1 cellular context compared by ENCODE assay signal in the genomic region with DNA sequence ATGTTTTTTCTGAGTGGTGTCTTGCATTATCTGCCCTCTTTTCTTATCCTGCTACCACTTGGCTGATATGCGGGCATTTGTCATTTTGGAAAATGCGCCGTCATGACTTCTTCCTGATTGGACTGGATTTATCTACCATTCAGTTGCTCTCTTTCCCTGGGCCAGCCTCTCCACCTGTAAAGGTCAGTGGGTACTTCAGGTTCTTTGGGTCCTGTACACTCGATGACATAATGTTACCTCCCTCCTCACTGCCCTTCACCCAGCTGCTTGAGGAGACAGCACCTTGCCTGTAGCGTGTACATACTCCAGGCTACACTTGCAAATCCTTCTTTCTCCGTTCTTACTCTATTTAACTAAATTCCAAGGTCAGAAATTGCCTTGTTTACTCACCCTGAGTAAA.
A peak's percentile ranks its signal among the peaks of the same experiment; 100 is the strongest.
TF ChIP-seq lines count a peak whose summit lies in the region.

No MANE protein-coding gene starts in this region.

TF ChIP-seq in K562, 482 proteins besides CTCF, POLR2A, EP300 and RAD21 (continued from another document):
- TF ChIP-seq, protein P1, sequence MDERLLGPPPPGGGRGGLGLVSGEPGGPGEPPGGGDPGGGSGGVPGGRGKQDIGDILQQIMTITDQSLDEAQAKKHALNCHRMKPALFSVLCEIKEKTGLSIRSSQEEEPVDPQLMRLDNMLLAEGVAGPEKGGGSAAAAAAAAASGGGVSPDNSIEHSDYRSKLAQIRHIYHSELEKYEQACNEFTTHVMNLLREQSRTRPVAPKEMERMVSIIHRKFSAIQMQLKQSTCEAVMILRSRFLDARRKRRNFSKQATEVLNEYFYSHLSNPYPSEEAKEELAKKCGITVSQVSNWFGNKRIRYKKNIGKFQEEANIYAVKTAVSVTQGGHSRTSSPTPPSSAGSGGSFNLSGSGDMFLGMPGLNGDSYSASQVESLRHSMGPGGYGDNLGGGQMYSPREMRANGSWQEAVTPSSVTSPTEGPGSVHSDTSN (CRISPR knock-in tag; IDR thresholded peaks at IDR 0.05; ENCODE audit: low read depth) = no peak
- TF ChIP-seq, protein P1 (tag; conservative IDR thresholded peaks at IDR 0.05; ENCODE audit: low read depth) = 0 out of 2 replicates have a peak, but pooled peaks have one; percentile 14
